In the genomic region with DNA sequence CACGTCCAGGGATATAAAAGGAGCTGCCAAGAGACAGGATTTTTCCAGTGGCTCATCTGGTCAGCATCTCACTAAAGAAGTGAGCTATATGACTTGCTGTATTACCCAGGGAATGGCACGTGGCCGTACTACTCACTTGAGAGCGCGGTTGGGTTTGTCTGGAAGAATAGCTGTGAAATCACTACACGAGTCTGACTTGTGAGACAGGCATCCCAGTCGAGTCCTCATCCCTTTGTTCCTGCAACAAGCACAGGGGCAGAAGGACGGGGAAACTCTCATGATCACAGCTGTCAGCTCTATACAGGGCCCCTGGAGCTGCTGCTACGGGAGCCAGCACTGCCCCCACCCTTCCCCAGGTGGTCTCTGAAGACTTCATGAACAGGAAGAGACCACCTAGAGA, we compare ENCODE assay signal across 20 cellular contexts. TPM values are rescaled to one million over a fixed set of nuclear protein-coding genes. Genes with fewer than 3 reads are reported as not detected.
DNase-seq lines count a peak whose midpoint lies in the region; ATAC-seq and TF ChIP-seq lines count a peak whose summit lies in the region.
"Had no signal": no experiment of that assay in that cellular context is flagged by ENCODE, and none has a peak within 500 bp of the region (broad histone marks: within the 10 kb centered on the region; RNA-seq: fewer than 3 reads in every experiment).

No MANE protein-coding gene starts in this region.

- H3K9me3 ChIP-seq in IMR-90 (ENCODE audit: control insufficient read depth, insufficient read depth, low read length) = no peaks in the 10 kb centered on the region
- no peaks in the 10 kb centered on the region for H3K9me3 ChIP-seq in endodermal cell (ENCODE audit: control insufficient read depth, low read length)
- H3K9me3 ChIP-seq in SJCRH30 (replicated peaks) = no peaks in the 10 kb centered on the region
- H3K9me3 ChIP-seq in A673 (ENCODE audit: low read depth, low read length, poor library complexity, severe bottlenecking) = no peaks in the 10 kb centered on the region

- H3K4me3 ChIP-seq in IMR-90 (ENCODE audit: insufficient read depth, low read depth, low read length) = no peak overlapping the region
- no peak overlapping the region for H3K4me3 ChIP-seq in endodermal cell (ENCODE audit: low read length)
- H3K4me3 ChIP-seq in mesendoderm (ENCODE audit: low read length) = no peak overlapping the region
- H3K4me3 ChIP-seq in SJCRH30 = no peak overlapping the region
- H3K4me3 ChIP-seq in A673 (ENCODE audit: low read depth, low read length, poor library complexity, severe bottlenecking) = no peak overlapping the region

- no peak overlapping the region for H2AFZ ChIP-seq in IMR-90 (replicated peaks; ENCODE audit: low read length, poor library complexity)

- no peaks in the 10 kb centered on the region for H3K9me1 ChIP-seq in IMR-90 (ENCODE audit: insufficient read depth, low read length)

- no peak for TF ChIP-seq RAD21 in IMR-90 (IDR thresholded peaks at IDR 0.05; ENCODE audit: low read length)

- DNase-seq in ELF-1 (ENCODE audit: low read depth, low spot score) = peak; percentile 31
- peak; percentile 4 for DNase-seq in IMR-90
- peak; percentile 61 for DNase-seq in endodermal cell
- peak; percentile 47 for DNase-seq in mesendoderm
- no peak for DNase-seq in activated CD8-positive, alpha-beta memory T cell treated with anti-CD3 and anti-CD28 coated beads, Interleukin-2, amount 10 ng/mL, durations not matched to agents 7 days and 5 days
- no peak for DNase-seq in SJCRH30
- DNase-seq in A673 (ENCODE audit: low spot score) = no peak
- DNase-seq: DND-41; GF-D8; HFFc6; Kasumi-1; NCI-H1417; NCI-H2081 treated with DMSO at 0.1 percent for 48 hours; NCI-H446; NK-92 treated with Interleukin-12 subunit alpha and Interleukin-12 subunit beta, amount 100 ng/mL, for 24 hours; OCI-M1; SIG-M5 had no signal

- H4K8ac ChIP-seq in IMR-90 (ENCODE audit: low read depth in 2 of 2, low read length in 2 of 2) = no peak overlapping the region
- H4K8ac ChIP-seq in mesendoderm (ENCODE audit: low read depth, low read length) = no peak overlapping the region

- intact Hi-C loops in IMR-90 (cut with micrococcal nuclease) = no loop called here
- intact Hi-C loops in A673 (cut with micrococcal nuclease; ENCODE audit: unreplicated experiment) = no loop called here

- no peak overlapping the region for H4K91ac ChIP-seq in IMR-90 (ENCODE audit: insufficient read depth, low read depth, low read length)

- H3K4me1 ChIP-seq in IMR-90 (ENCODE audit: control insufficient read depth, insufficient read depth, low read length) (no peaks in the 10 kb centered on the region), endodermal cell (ENCODE audit: control insufficient read depth, insufficient read depth, low read length) (peaks cover 4% of the 10 kb centered on the region), mesendoderm (ENCODE audit: control insufficient read depth, low read depth, low read length) (peaks cover 14% of the 10 kb centered on the region), SJCRH30 (peaks cover 16% of the 10 kb centered on the region), A673 (ENCODE audit: insufficient read depth, low read length, poor library complexity, severe bottlenecking) (peaks cover 8% of the 10 kb centered on the region)

- H3K79me1 ChIP-seq in IMR-90 (ENCODE audit: low read depth in 1 of 2, low read length in 2 of 2) (no peaks in the 10 kb centered on the region), mesendoderm (ENCODE audit: low read length) (no peaks in the 10 kb centered on the region)

- H3K4me3 Mint-ChIP-seq in endodermal cell = no peak overlapping the region
- no peak overlapping the region for H3K4me3 Mint-ChIP-seq in activated CD8-positive, alpha-beta memory T cell treated with anti-CD3 and anti-CD28 coated beads, Interleukin-2, amount 10 ng/mL, durations not matched to agents 7 days and 5 days
- H3K4me3 Mint-ChIP-seq: HFFc6, IgD-negative memory B cell had no signal

- H2AK5ac ChIP-seq in IMR-90 (ENCODE audit: low read depth, low read length) (no peak overlapping the region), mesendoderm (ENCODE audit: low read length) (no peak overlapping the region)

- H3K56ac ChIP-seq in IMR-90 (ENCODE audit: extremely low read depth, insufficient read depth, low read length) (no peak overlapping the region), mesendoderm (ENCODE audit: low read length) (no peak overlapping the region)

- TF ChIP-seq CTCF in IMR-90 (conservative IDR thresholded peaks at IDR 0.05; ENCODE audit: low read depth, low read length) = no peak
- TF ChIP-seq CTCF in endodermal cell (conservative IDR thresholded peaks at IDR 0.05) = no peak
- TF ChIP-seq CTCF in A673 (conservative IDR thresholded peaks at IDR 0.05; ENCODE audit: low read depth, low read length) = no peak

- H2AK9ac ChIP-seq in IMR-90 (replicated peaks; ENCODE audit: low read depth, low read length, poor library complexity) = no peak overlapping the region

- H4K5ac ChIP-seq in IMR-90 (ENCODE audit: low read depth, low read length) (no peak overlapping the region), mesendoderm (ENCODE audit: low read length) (no peak overlapping the region)

- H3K9me3 Mint-ChIP-seq in endodermal cell = no peaks in the 10 kb centered on the region
- H3K9me3 Mint-ChIP-seq in activated CD8-positive, alpha-beta memory T cell treated with anti-CD3 and anti-CD28 coated beads, Interleukin-2, amount 10 ng/mL, durations not matched to agents 7 days and 5 days (ENCODE audit: low read depth) = no peaks in the 10 kb centered on the region
- H3K9me3 Mint-ChIP-seq: HFFc6 had no signal

- no peak overlapping the region for H3K4ac ChIP-seq in IMR-90 (ENCODE audit: low read depth, low read length)
- no peak overlapping the region for H3K4ac ChIP-seq in mesendoderm (ENCODE audit: low read depth, low read length)

- H3K27ac Mint-ChIP-seq in endodermal cell = no peak overlapping the region
- no peak overlapping the region for H3K27ac Mint-ChIP-seq in activated CD8-positive, alpha-beta memory T cell treated with anti-CD3 and anti-CD28 coated beads, Interleukin-2, amount 10 ng/mL, durations not matched to agents 7 days and 5 days
- H3K27ac Mint-ChIP-seq: HFFc6, IgD-negative memory B cell had no signal

- no peak overlapping the region for H3K14ac ChIP-seq in IMR-90 (replicated peaks; ENCODE audit: low read depth, low read length)

- no peaks in the 10 kb centered on the region for H3K79me2 ChIP-seq in mesendoderm (ENCODE audit: control insufficient read depth, insufficient read depth, low read length)

- H3K4me2 ChIP-seq in IMR-90 (ENCODE audit: low read depth, low read length) (no peak overlapping the region), mesendoderm (ENCODE audit: low read length) (no peak overlapping the region)

- in situ Hi-C loops in IMR-90 (cut with MboI; ENCODE audit: low sequenced_read_pairs) = no loop called here

- no peak overlapping the region for H2BK5ac ChIP-seq in IMR-90 (ENCODE audit: low read depth, low read length, poor library complexity, severe bottlenecking)
- no peak overlapping the region for H2BK5ac ChIP-seq in mesendoderm (ENCODE audit: low read length)

- TF ChIP-seq POLR2A in IMR-90 (IDR thresholded peaks at IDR 0.05; ENCODE audit: low read depth, low read length) = no peak

- POLR2A ChIA-PET in IMR-90 (lab: Charles Lee; ENCODE audit: unreplicated experiment) (no interaction called here), A673 (lab: Charles Lee; ENCODE audit: low non-redundant PET) (interaction anchor here (0.6 kb wide), 1 partner anchor 23 kb away, joined by 3 read pairs; no protein-coding TSS in a partner anchor)

- H2BK120ac ChIP-seq in IMR-90 (ENCODE audit: low read depth, low read length) (no peak overlapping the region), mesendoderm (ENCODE audit: low read depth, low read length) (no peak overlapping the region)

- H2BK15ac ChIP-seq in IMR-90 (ENCODE audit: low read depth, low read length) (no peak overlapping the region), mesendoderm (replicated peaks; ENCODE audit: low read depth) (no peak overlapping the region)

- H3K27me3 ChIP-seq in IMR-90 (ENCODE audit: control insufficient read depth, insufficient read depth, low read length) (peaks cover 23% of the 10 kb centered on the region), endodermal cell (ENCODE audit: control insufficient read depth, insufficient read depth, low read length, poor library complexity, severe bottlenecking) (no peaks in the 10 kb centered on the region), mesendoderm (ENCODE audit: insufficient read depth, low read length, poor library complexity) (no peaks in the 10 kb centered on the region), SJCRH30 (no peaks in the 10 kb centered on the region), A673 (replicated peaks; ENCODE audit: insufficient read depth, low read depth, low read length, poor library complexity) (no peaks in the 10 kb centered on the region)

- WGBS in IMR-90 (ENCODE audit: extremely low coverage in 2 of 2, insufficient read length in 1 of 2), 2 experiments = 9% methylated on average over 4 of the region's 9 CpGs; no CpG with 5 or more reads in 1 of the 2 experiments
- WGBS in endodermal cell (ENCODE audit: insufficient coverage in 1 of 2, insufficient read length in 1 of 2), 2 experiments = 24 to 39% methylated on average over 7 to 9 of the region's 9 CpGs
- no CpG with 5 or more reads among the region's 9 CpGs for WGBS in mesendoderm (ENCODE audit: extremely low coverage, insufficient coverage, low lambda C conversion rate)

- no TSS peak for BruUV-seq in IMR-90 (replicated peaks; lab: Mats Ljungman, UMichigan)
- no TSS peak for BruUV-seq in A673 (replicated peaks; lab: Mats Ljungman, UMichigan)

- no peak overlapping the region for H2BK20ac ChIP-seq in IMR-90 (ENCODE audit: low read depth, low read length)

- H3K36me3 Mint-ChIP-seq in endodermal cell (ENCODE audit: low read depth) = peaks cover 4% of the 10 kb centered on the region
- no peaks in the 10 kb centered on the region for H3K36me3 Mint-ChIP-seq in activated CD8-positive, alpha-beta memory T cell treated with anti-CD3 and anti-CD28 coated beads, Interleukin-2, amount 10 ng/mL, durations not matched to agents 7 days and 5 days

- CTCF ChIA-PET in IMR-90 (lab: Yijun Ruan, JAX) (interaction anchor here (0.6 to 1.0 kb wide), 2 partner anchors 118 to 469 kb away, joined by 3 read pairs; no protein-coding TSS in a partner anchor), A673 (lab: Charles Lee) (interaction anchor here (0.7 to 1.0 kb wide), 2 partner anchors 120 to 270 kb away, joined by 4 to 6 read pairs; no protein-coding TSS in a partner anchor)
- CTCF ChIA-PET in activated CD8-positive, alpha-beta memory T cell treated with anti-CD3 and anti-CD28 coated beads, Interleukin-2, amount 10 ng/mL, durations not matched to agents 7 days and 5 days (lab: Charles Lee) = interaction anchor here (0.8 to 1.1 kb wide), 3 partner anchors 11 to 72 kb away, joined by 3 to 5 read pairs (median 3); no protein-coding TSS in a partner anchor

- H3K9ac ChIP-seq in IMR-90 (ENCODE audit: low read depth, low read length) (no peak overlapping the region), endodermal cell (ENCODE audit: extremely low read depth, low read length, poor library complexity, severe bottlenecking) (no peak overlapping the region), mesendoderm (ENCODE audit: low read length) (no peak overlapping the region)

- no peaks in the 10 kb centered on the region for H3K36me3 ChIP-seq in IMR-90 (ENCODE audit: control insufficient read depth, insufficient read depth, low read length)
- H3K36me3 ChIP-seq in endodermal cell (ENCODE audit: control insufficient read depth, insufficient read depth, low read length) = no peaks in the 10 kb centered on the region
- H3K36me3 ChIP-seq in mesendoderm (ENCODE audit: control insufficient read depth, insufficient read depth, low read length) = no peaks in the 10 kb centered on the region
- no peaks in the 10 kb centered on the region for H3K36me3 ChIP-seq in SJCRH30
- H3K36me3 ChIP-seq in A673 (ENCODE audit: insufficient read depth, low read length, poor library complexity, severe bottlenecking) = no peaks in the 10 kb centered on the region

- no peaks in the 10 kb centered on the region for H4K20me1 ChIP-seq in IMR-90 (ENCODE audit: insufficient read depth, low read length)

- H3K4me1 Mint-ChIP-seq in endodermal cell = peaks cover 45% of the 10 kb centered on the region
- no peaks in the 10 kb centered on the region for H3K4me1 Mint-ChIP-seq in activated CD8-positive, alpha-beta memory T cell treated with anti-CD3 and anti-CD28 coated beads, Interleukin-2, amount 10 ng/mL, durations not matched to agents 7 days and 5 days

- peaks cover 12% of the 10 kb centered on the region for H3K27me3 Mint-ChIP-seq in endodermal cell (ENCODE audit: insufficient read depth)
- peaks cover 53% of the 10 kb centered on the region for H3K27me3 Mint-ChIP-seq in activated CD8-positive, alpha-beta memory T cell treated with anti-CD3 and anti-CD28 coated beads, Interleukin-2, amount 10 ng/mL, durations not matched to agents 7 days and 5 days

- no peak for ATAC-seq in IMR-90 (ENCODE audit: low read depth)
- no peak for ATAC-seq in activated CD8-positive, alpha-beta memory T cell treated with anti-CD3 and anti-CD28 coated beads, Interleukin-2, amount 10 ng/mL, durations not matched to agents 7 days and 5 days

- dilution Hi-C loops in IMR-90 (cut with HindIII; ENCODE audit: low sequenced_read_pairs, unreplicated experiment) = no loop called here

- H3K23ac ChIP-seq in IMR-90 (ENCODE audit: low read depth, low read length) = no peak overlapping the region
- H3K23ac ChIP-seq in mesendoderm (ENCODE audit: low read length) = no peak overlapping the region

- H3K18ac ChIP-seq in IMR-90 (ENCODE audit: low read depth, low read length) (no peak overlapping the region), mesendoderm (ENCODE audit: low read length) (no peak overlapping the region)

- H3K27ac ChIP-seq in IMR-90 (ENCODE audit: insufficient read depth, low read length) (no peak overlapping the region), endodermal cell (ENCODE audit: low read depth, low read length) (no peak overlapping the region), mesendoderm (ENCODE audit: low read depth, low read length) (no peak overlapping the region), SJCRH30 (no peak overlapping the region), A673 (ENCODE audit: low read depth, low read length, poor library complexity, severe bottlenecking) (no peak overlapping the region)
- H3K27ac ChIP-seq: C4-2B had no signal

RNA-seq across cellular contexts. Expression of gene RGS8, which starts 17.7 kb away (rescaled TPM):
- total RNA-seq in IMR-90 (2012; rRNA removed) (not detected in 2 replicates), endodermal cell (10 to 100 TPM in 1 of 2 donors, 1 to 10 TPM in 1; 5.6 to 25.0 TPM), A673 (2021) (not detected in 2 replicates)
- not detected in 2 replicates for polyA plus RNA-seq in IMR-90 (2012; rRNA removed)
- not detected in 2 replicates for polyA plus RNA-seq in IMR-90 (2012; cell fraction: cytosol; rRNA removed)
- polyA plus RNA-seq in IMR-90 (2012; cell fraction: nucleus; rRNA removed; ENCODE audit: low replicate concordance) = not detected in 2 replicates
- 7.7 TPM for polyA plus RNA-seq in endodermal cell (2013, experiment 1 of 2)
- polyA plus RNA-seq in endodermal cell (2013, experiment 2 of 2) = 8.9 TPM
- polyA plus RNA-seq in mesendoderm (2013, experiment 1 of 2) = 1.3 TPM
- polyA plus RNA-seq in mesendoderm (2013, experiment 2 of 2) = 1.0 TPM
- not detected for total RNA-seq in activated CD8-positive, alpha-beta memory T cell treated with anti-CD3 and anti-CD28 coated beads, Interleukin-2, amount 10 ng/mL, durations not matched to agents 7 days and 5 days
- 1.6 and 2.7 TPM in 2 replicates for total RNA-seq in SJCRH30 (2014; rRNA removed; shearing (Covaris generic))
- total RNA-seq: H4, HFFc6 had no signal
- polyA plus RNA-seq: IgD-negative memory B cell had no signal

Comparison
In these comparisons a context has a peak if more than half of its experiments do, and no peak if none do; other contexts are left out.
1. DNase-seq: peak in ELF-1 (single experiment), IMR-90 (single experiment), endodermal cell (single experiment) and mesendoderm (single experiment); none in activated CD8-positive, alpha-beta memory T cell treated with anti-CD3 and anti-CD28 coated beads, Interleukin-2, amount 10 ng/mL, durations not matched to agents 7 days and 5 days (single experiment), SJCRH30 (0 of 2) and A673 (single experiment).